Comparison of ENCODE assay signal across 2 cellular contexts in the genomic region with DNA sequence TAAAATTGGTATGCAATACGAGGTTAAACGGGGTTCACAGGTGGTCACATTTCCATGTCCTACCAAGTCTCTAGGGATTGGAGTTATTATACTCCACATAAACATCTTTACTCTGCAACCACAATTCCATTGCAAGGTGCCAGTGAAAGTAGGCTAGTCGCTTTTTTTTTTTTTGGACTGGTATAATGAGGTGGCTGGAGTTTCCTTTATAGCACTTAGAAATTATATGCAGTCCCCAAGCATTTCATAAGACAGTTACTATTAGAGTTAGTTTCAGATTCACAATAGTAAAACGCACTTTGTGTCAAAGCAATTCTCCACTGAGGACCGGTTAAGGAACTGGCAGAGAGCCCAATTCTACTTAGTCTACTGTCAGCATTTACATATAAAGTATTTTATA.
TF ChIP-seq lines count a peak whose summit lies in the region.

No MANE protein-coding gene starts in this region.

TF ChIP-seq in K562, 482 proteins besides CTCF, POLR2A, EP300 and RAD21:
- TF ChIP-seq CBFA2T3 (IDR thresholded peaks at IDR 0.05) (no peak), MAFG (tag; conservative IDR thresholded peaks at IDR 0.05) (no peak), GABPB1 (CRISPR knock-in tag; IDR thresholded peaks at IDR 0.05) (no peak), NFIC (IDR thresholded peaks at IDR 0.05) (peak; percentile 75)

TF ChIP-seq in GM23338, 12 proteins besides CTCF, POLR2A, EP300 and RAD21:
- TF ChIP-seq NANOG (IDR thresholded peaks at IDR 0.05; ENCODE audit: borderline replicate concordance) (no peak), STAT1 (IDR thresholded peaks at IDR 0.05; ENCODE audit: unreplicated experiment) (no peak), POLR2AphosphoS5 (IDR thresholded peaks at IDR 0.05; ENCODE audit: low read depth) (no peak), EZH2phosphoT487 (IDR thresholded peaks at IDR 0.05; ENCODE audit: unreplicated experiment) (no peak), ZNF114 (CRISPR knock-in tag; IDR thresholded peaks at IDR 0.05) (no peak), EZH2 (IDR thresholded peaks at IDR 0.05; ENCODE audit: low read depth, unreplicated experiment) (no peak), ZNF331 (CRISPR knock-in tag; IDR thresholded peaks at IDR 0.05; ENCODE audit: low read depth) (no peak)
- TF ChIP-seq, protein P1, sequence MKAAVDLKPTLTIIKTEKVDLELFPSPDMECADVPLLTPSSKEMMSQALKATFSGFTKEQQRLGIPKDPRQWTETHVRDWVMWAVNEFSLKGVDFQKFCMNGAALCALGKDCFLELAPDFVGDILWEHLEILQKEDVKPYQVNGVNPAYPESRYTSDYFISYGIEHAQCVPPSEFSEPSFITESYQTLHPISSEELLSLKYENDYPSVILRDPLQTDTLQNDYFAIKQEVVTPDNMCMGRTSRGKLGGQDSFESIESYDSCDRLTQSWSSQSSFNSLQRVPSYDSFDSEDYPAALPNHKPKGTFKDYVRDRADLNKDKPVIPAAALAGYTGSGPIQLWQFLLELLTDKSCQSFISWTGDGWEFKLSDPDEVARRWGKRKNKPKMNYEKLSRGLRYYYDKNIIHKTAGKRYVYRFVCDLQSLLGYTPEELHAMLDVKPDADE (IDR thresholded peaks at IDR 0.05) = no peak
- TF ChIP-seq, protein P2, sequence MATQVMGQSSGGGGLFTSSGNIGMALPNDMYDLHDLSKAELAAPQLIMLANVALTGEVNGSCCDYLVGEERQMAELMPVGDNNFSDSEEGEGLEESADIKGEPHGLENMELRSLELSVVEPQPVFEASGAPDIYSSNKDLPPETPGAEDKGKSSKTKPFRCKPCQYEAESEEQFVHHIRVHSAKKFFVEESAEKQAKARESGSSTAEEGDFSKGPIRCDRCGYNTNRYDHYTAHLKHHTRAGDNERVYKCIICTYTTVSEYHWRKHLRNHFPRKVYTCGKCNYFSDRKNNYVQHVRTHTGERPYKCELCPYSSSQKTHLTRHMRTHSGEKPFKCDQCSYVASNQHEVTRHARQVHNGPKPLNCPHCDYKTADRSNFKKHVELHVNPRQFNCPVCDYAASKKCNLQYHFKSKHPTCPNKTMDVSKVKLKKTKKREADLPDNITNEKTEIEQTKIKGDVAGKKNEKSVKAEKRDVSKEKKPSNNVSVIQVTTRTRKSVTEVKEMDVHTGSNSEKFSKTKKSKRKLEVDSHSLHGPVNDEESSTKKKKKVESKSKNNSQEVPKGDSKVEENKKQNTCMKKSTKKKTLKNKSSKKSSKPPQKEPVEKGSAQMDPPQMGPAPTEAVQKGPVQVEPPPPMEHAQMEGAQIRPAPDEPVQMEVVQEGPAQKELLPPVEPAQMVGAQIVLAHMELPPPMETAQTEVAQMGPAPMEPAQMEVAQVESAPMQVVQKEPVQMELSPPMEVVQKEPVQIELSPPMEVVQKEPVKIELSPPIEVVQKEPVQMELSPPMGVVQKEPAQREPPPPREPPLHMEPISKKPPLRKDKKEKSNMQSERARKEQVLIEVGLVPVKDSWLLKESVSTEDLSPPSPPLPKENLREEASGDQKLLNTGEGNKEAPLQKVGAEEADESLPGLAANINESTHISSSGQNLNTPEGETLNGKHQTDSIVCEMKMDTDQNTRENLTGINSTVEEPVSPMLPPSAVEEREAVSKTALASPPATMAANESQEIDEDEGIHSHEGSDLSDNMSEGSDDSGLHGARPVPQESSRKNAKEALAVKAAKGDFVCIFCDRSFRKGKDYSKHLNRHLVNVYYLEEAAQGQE (IDR thresholded peaks at IDR 0.05; ENCODE audit: unreplicated experiment) = no peak
- TF ChIP-seq, protein P3, sequence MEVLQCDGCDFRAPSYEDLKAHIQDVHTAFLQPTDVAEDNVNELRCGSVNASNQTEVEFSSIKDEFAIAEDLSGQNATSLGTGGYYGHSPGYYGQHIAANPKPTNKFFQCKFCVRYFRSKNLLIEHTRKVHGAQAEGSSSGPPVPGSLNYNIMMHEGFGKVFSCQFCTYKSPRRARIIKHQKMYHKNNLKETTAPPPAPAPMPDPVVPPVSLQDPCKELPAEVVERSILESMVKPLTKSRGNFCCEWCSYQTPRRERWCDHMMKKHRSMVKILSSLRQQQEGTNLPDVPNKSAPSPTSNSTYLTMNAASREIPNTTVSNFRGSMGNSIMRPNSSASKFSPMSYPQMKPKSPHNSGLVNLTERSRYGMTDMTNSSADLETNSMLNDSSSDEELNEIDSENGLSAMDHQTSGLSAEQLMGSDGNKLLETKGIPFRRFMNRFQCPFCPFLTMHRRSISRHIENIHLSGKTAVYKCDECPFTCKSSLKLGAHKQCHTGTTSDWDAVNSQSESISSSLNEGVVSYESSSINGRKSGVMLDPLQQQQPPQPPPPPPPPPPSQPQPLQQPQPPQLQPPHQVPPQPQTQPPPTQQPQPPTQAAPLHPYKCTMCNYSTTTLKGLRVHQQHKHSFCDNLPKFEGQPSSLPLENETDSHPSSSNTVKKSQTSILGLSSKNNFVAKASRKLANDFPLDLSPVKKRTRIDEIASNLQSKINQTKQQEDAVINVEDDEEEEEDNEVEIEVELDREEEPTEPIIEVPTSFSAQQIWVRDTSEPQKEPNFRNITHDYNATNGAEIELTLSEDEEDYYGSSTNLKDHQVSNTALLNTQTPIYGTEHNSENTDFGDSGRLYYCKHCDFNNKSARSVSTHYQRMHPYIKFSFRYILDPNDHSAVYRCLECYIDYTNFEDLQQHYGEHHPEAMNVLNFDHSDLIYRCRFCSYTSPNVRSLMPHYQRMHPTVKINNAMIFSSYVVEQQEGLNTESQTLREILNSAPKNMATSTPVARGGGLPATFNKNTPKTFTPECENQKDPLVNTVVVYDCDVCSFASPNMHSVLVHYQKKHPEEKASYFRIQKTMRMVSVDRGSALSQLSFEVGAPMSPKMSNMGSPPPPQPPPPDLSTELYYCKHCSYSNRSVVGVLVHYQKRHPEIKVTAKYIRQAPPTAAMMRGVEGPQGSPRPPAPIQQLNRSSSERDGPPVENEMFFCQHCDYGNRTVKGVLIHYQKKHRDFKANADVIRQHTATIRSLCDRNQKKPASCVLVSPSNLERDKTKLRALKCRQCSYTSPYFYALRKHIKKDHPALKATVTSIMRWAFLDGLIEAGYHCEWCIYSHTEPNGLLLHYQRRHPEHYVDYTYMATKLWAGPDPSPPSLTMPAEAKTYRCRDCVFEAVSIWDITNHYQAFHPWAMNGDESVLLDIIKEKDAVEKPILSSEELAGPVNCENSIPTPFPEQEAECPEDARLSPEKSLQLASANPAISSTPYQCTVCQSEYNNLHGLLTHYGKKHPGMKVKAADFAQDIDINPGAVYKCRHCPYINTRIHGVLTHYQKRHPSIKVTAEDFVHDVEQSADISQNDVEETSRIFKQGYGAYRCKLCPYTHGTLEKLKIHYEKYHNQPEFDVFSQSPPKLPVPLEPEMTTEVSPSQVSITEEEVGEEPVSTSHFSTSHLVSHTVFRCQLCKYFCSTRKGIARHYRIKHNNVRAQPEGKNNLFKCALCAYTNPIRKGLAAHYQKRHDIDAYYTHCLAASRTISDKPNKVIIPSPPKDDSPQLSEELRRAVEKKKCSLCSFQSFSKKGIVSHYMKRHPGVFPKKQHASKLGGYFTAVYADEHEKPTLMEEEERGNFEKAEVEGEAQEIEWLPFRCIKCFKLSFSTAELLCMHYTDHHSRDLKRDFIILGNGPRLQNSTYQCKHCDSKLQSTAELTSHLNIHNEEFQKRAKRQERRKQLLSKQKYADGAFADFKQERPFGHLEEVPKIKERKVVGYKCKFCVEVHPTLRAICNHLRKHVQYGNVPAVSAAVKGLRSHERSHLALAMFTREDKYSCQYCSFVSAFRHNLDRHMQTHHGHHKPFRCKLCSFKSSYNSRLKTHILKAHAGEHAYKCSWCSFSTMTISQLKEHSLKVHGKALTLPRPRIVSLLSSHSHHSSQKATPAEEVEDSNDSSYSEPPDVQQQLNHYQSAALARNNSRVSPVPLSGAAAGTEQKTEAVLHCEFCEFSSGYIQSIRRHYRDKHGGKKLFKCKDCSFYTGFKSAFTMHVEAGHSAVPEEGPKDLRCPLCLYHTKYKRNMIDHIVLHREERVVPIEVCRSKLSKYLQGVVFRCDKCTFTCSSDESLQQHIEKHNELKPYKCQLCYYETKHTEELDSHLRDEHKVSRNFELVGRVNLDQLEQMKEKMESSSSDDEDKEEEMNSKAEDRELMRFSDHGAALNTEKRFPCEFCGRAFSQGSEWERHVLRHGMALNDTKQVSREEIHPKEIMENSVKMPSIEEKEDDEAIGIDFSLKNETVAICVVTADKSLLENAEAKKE (CRISPR knock-in tag; IDR thresholded peaks at IDR 0.05) = no peak
